16 cellular contexts compared by ENCODE assay signal in genomic region chr18:48688961-48689360, GRCh38.
A peak's percentile ranks its signal among the peaks of the same experiment; 100 is the strongest.
DNase-seq lines count a peak whose midpoint lies in the region; FAIRE-seq and TF ChIP-seq lines count a peak whose summit lies in the region.
"Had no signal": no experiment of that assay in that cellular context is flagged by ENCODE, and none has a peak within 500 bp of the region (broad histone marks: within the 10 kb centered on the region; RNA-seq: fewer than 3 reads in every experiment).

No MANE protein-coding gene starts in this region.

- FAIRE-seq in kidney (lab: Jason Lieb, UNC) = no peak
- FAIRE-seq in RCC 7860 (lab: Jason Lieb, UNC) = no peak
- FAIRE-seq: GM12878, HepG2, HTR-8/SVneo had no signal

- peaks cover 0 to 3% of the 10 kb centered on the region in 2 donors for H3K4me1 ChIP-seq in kidney (ENCODE audit: control insufficient read depth in 1 of 2, insufficient read depth in 1 of 2, low read depth in 1 of 2, low read length in 2 of 2)

- peaks cover 39% of the 10 kb centered on the region for H3K4me1 Mint-ChIP-seq in chondrocyte (ENCODE audit: low read depth)
- H3K4me1 Mint-ChIP-seq: CD4-positive, CD25-positive, alpha-beta regulatory T cell had no signal

- intact Hi-C loops in kidney (cut with DNase I) = no loop called here
- intact Hi-C loops in posterior vena cava (cut with DNase I) = loop anchor here (10.0 kb wide), 2 partner anchors 66 to 96 kb away; no protein-coding TSS in a partner anchor

- H3K27ac Mint-ChIP-seq in chondrocyte (ENCODE audit: unreplicated experiment) = no peak overlapping the region
- H3K27ac Mint-ChIP-seq: CD4-positive, CD25-positive, alpha-beta regulatory T cell had no signal

- H3K9me3 ChIP-seq in kidney (ENCODE audit: control insufficient read depth in 1 of 2, low read length in 2 of 2) = no peaks in the 10 kb centered on the region
- H3K9me3 ChIP-seq: BLaER1 treated with 17β-estradiol and CSF1 and Interleukin-3, amounts not matched to agents 10 nM and 100 nM had no signal

- no peak overlapping the region for H3K4me3 Mint-ChIP-seq in chondrocyte (ENCODE audit: unreplicated experiment)
- H3K4me3 Mint-ChIP-seq: CD4-positive, CD25-positive, alpha-beta regulatory T cell had no signal

- peaks cover 29% of the 10 kb centered on the region for H3K36me3 Mint-ChIP-seq in chondrocyte (ENCODE audit: low read depth)
- H3K36me3 Mint-ChIP-seq: CD4-positive, CD25-positive, alpha-beta regulatory T cell had no signal

- no peak overlapping the region for H3K9ac ChIP-seq in kidney (ENCODE audit: low read length in 2 of 2)
- H3K9ac ChIP-seq: BLaER1 treated with 17β-estradiol and CSF1 and Interleukin-3, amounts not matched to agents 10 nM and 100 nM had no signal

- no peaks in the 10 kb centered on the region for H3K9me3 Mint-ChIP-seq in chondrocyte (ENCODE audit: low read depth)

- peak; percentile 47 for DNase-seq in Ammon's horn (ENCODE audit: low spot score)
- DNase-seq in chondrocyte (ENCODE audit: low spot score) = peak; percentile 29
- DNase-seq in kidney = peak; percentile 10
- DNase-seq in posterior vena cava (ENCODE audit: low spot score) = peak; percentile 25
- DNase-seq in stimulated activated CD4-positive, alpha-beta T cell treated with anti-CD3 and anti-CD28 coated beads, Interleukin-15, amount 100 ng/mL, for 24 hours = no peak
- no peak for DNase-seq in stimulated activated CD4-positive, alpha-beta T cell treated with anti-CD3 and anti-CD28 coated beads, Interleukin-4, amount 100 ng/mL, for 4 hours
- DNase-seq in RCC 7860 (ENCODE audit: low spot score) = no peak
- DNase-seq in NCI-H2196 (lab: John Stamatoyannopoulos, UW; ENCODE audit: unreplicated experiment) = no peak
- DNase-seq: 8988T; AML-193; CD4-positive, CD25-positive, alpha-beta regulatory T cell; DMS79 had no signal

- H3K36me3 ChIP-seq in kidney (ENCODE audit: control insufficient read depth in 1 of 2, insufficient read depth in 2 of 2, low read length in 2 of 2) = no peaks in the 10 kb centered on the region

- H3K27ac ChIP-seq in kidney (ENCODE audit: low read depth in 2 of 2, low read length in 2 of 2) = no peak overlapping the region
- H3K27ac ChIP-seq: BLaER1 treated with 17β-estradiol and CSF1 and Interleukin-3, amounts not matched to agents 10 nM and 100 nM had no signal

- no peak for TF ChIP-seq CTCF in chondrocyte (IDR thresholded peaks at IDR 0.05)
- no peak for TF ChIP-seq CTCF in kidney (IDR thresholded peaks at IDR 0.05; ENCODE audit: borderline replicate concordance, extremely low read depth, insufficient read depth)

- no peak overlapping the region for H3K4me3 ChIP-seq in kidney (ENCODE audit: low read length in 2 of 2)
- H3K4me3 ChIP-seq: BLaER1 treated with 17β-estradiol and CSF1 and Interleukin-3, amounts not matched to agents 10 nM and 100 nM; GM12878 had no signal

- no peaks in the 10 kb centered on the region for H3K27me3 Mint-ChIP-seq in chondrocyte (ENCODE audit: low read depth)

Comparison
In these comparisons a context has a peak if more than half of its experiments do, and no peak if none do; other contexts are left out.
1. DNase-seq: peak in Ammon's horn (single experiment), chondrocyte (single experiment), kidney (single experiment) and posterior vena cava (single experiment); none in stimulated activated CD4-positive, alpha-beta T cell treated with anti-CD3 and anti-CD28 coated beads, Interleukin-15, amount 100 ng/mL, for 24 hours (single experiment), stimulated activated CD4-positive, alpha-beta T cell treated with anti-CD3 and anti-CD28 coated beads, Interleukin-4, amount 100 ng/mL, for 4 hours (0 of 2), RCC 7860 (single experiment) and NCI-H2196 (single experiment).